ENCODE assay signal across 8 cellular contexts in genomic region chr2:218895758-218896500, GRCh38. TPM values are rescaled to one million over a fixed set of nuclear protein-coding genes. Genes with fewer than 3 reads are reported as not detected.
A peak's percentile ranks its signal among the peaks of the same experiment; 100 is the strongest.
DNase-seq lines count a peak whose midpoint lies in the region; ATAC-seq and TF ChIP-seq lines count a peak whose summit lies in the region.

No MANE protein-coding gene starts in this region.

- TF ChIP-seq CTCF in endothelial cell (IDR thresholded peaks at IDR 0.05; ENCODE audit: unreplicated experiment): no peak

- peak; percentile 8 for ATAC-seq in GM21526 (IDR thresholded peaks at IDR 0.05; ENCODE audit: low FRiP score, unreplicated experiment)
- no peak for ATAC-seq in HG03139 (IDR thresholded peaks at IDR 0.05; ENCODE audit: unreplicated experiment)

- peak overlapping the region; percentile 37 for H3K4me3 Mint-ChIP-seq in endothelial cell (ENCODE audit: unreplicated experiment)

- peak overlapping the region; percentile 57 for H3K27ac Mint-ChIP-seq in endothelial cell (ENCODE audit: unreplicated experiment)

- peaks cover 12% of the 10 kb centered on the region for H3K4me1 Mint-ChIP-seq in endothelial cell (ENCODE audit: unreplicated experiment)

- H3K9me3 Mint-ChIP-seq in endothelial cell (ENCODE audit: unreplicated experiment): peaks cover under 1% of the 10 kb centered on the region

- H3K27me3 Mint-ChIP-seq in endothelial cell (ENCODE audit: unreplicated experiment): peaks cover 47% of the 10 kb centered on the region

- DNase-seq in Caki2 (ENCODE audit: low read depth): peak; percentile 95
- DNase-seq in HT-29 (ENCODE audit: low spot score): peak; percentile 63
- no peak for DNase-seq in endothelial cell (ENCODE audit: low spot score)
- no peak for DNase-seq in HK-2 (ENCODE audit: unreplicated experiment)
- DNase-seq in NCI-H69 (lab: John Stamatoyannopoulos, UW): no peak
- DNase-seq in COLO668 (lab: John Stamatoyannopoulos, UW; ENCODE audit: unreplicated experiment): no peak

- in situ Hi-C loops in Caki2 (cut with HindIII; ENCODE audit: low pct_unique_long_range_greater_than_20kb, low sequenced_read_pairs): no loop called here

- H3K36me3 Mint-ChIP-seq in endothelial cell (ENCODE audit: low read depth, unreplicated experiment): peaks cover 9% of the 10 kb centered on the region

RNA-seq across cellular contexts. Expression of gene WNT10A, which starts 15.3 kb away (rescaled TPM):
- 4.5 and 6.5 TPM in 2 replicates for total RNA-seq in Caki2 (2014; rRNA removed; shearing (Covaris generic); ENCODE audit: low replicate concordance)
- 14.9 and 18.7 TPM in 2 replicates for total RNA-seq in HT-29 (2014; rRNA removed; shearing (Covaris generic))
- total RNA-seq in endothelial cell (ENCODE audit: unreplicated experiment): not detected

RNA-seq across cellular contexts. Expression of gene WNT6, which starts 36.3 kb away (rescaled TPM):
- total RNA-seq in Caki2 (2014; rRNA removed; shearing (Covaris generic); ENCODE audit: low replicate concordance): 1.3 and 4.4 TPM in 2 replicates
- not detected in 2 replicates for total RNA-seq in HT-29 (2014; rRNA removed; shearing (Covaris generic))
- total RNA-seq in endothelial cell (ENCODE audit: unreplicated experiment): not detected

Comparison
In these comparisons a context has a peak if more than half of its experiments do, and no peak if none do; other contexts are left out.
1. DNase-seq: peak in Caki2 (single experiment) and HT-29 (single experiment); none in endothelial cell (single experiment), HK-2 (single experiment), NCI-H69 (single experiment) and COLO668 (single experiment).